In the genomic region with DNA sequence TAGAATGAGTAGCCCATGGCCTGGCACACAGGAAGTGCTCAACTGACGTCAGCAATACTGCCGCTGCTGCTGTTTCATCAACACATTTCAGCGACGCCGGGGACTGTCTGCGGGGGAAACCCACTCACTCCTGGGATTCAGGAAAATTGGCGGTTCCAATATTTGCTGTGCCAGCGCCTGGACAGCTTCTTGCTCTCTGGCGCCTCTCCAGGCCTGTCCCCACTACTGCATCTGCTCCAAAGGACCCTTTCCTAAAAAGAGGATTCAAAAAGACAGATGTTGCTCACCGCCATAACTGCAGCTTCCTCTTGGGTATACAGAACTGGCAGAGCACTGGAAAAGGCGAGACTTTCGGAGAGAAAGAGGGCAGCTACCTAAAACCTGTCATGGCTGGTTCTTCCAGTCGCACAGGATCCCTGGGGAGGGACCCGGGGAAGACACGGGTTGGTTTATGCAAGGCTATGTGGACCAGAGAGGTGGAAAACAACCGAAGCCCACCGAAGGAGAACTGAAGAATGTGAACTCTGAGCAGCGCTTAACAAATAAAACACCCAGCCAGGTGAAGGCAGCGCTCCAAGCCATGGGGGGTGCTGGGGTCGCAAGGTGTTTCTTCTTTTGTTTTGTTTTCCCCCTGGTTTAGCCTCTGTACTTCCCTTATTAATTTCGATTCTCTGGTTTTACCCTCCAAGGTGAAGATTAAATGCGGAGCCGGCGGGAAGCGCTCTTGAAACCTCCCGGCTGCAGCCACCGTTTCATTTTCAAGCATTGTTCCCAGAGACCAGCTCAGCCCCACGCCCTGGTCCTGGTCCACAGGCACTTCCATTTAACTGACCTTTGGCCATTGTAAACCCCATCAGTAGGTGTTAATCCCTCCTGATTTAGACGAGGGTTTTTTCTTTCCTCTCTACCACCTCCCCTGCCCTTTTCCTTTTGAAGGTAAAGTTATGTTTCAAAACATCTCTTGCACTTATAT, we compare ENCODE assay signal across 10 cellular contexts. TPM values are rescaled to one million over a fixed set of nuclear protein-coding genes. Genes with fewer than 3 reads are reported as not detected.
A peak's percentile ranks its signal among the peaks of the same experiment; 100 is the strongest.
DNase-seq lines count a peak whose midpoint lies in the region; ATAC-seq and TF ChIP-seq lines count a peak whose summit lies in the region.
"Had no signal": no experiment of that assay in that cellular context is flagged by ENCODE, and none has a peak within 500 bp of the region (broad histone marks: within the 10 kb centered on the region; RNA-seq: fewer than 3 reads in every experiment).

No MANE protein-coding gene starts in this region.

- H4K20me1 ChIP-seq in OCI-LY7 (ENCODE audit: insufficient read depth, low read length) (no peaks in the 10 kb centered on the region), fibroblast of lung (ENCODE audit: control insufficient read depth, extremely low read depth, insufficient read depth, low read length) (no peaks in the 10 kb centered on the region), smooth muscle cell (ENCODE audit: low read depth) (no peaks in the 10 kb centered on the region)

- no peak overlapping the region for H3K4me3 ChIP-seq in OCI-LY7 (ENCODE audit: low read depth, low read length, poor library complexity, severe bottlenecking)
- H3K4me3 ChIP-seq in fibroblast of lung (replicated peaks in 1 of 4; ENCODE audit: control extremely low read depth in 1 of 4, insufficient read depth in 1 of 4, low read depth in 3 of 4, low read length in 4 of 4), result no peak overlapping the region
- H3K4me3 ChIP-seq in smooth muscle cell, result no peak overlapping the region
- H3K4me3 ChIP-seq: thoracic aorta had no signal

- no peaks in the 10 kb centered on the region for H3K9me2 ChIP-seq in OCI-LY7 (ENCODE audit: insufficient read depth, low read length)

- no peak overlapping the region for H3K4me3 Mint-ChIP-seq in CD4-positive, alpha-beta T cell
- H3K4me3 Mint-ChIP-seq in T-helper 17 cell, result no peak overlapping the region

- no peaks in the 10 kb centered on the region for H3K4me1 ChIP-seq in OCI-LY7 (ENCODE audit: insufficient read depth, low read length, poor library complexity, severe bottlenecking)
- no peaks in the 10 kb centered on the region for H3K4me1 ChIP-seq in fibroblast of lung (ENCODE audit: control insufficient read depth, extremely low read depth, insufficient read depth, low read length)
- no peaks in the 10 kb centered on the region for H3K4me1 ChIP-seq in smooth muscle cell (ENCODE audit: low read depth)

- peak; percentile 72 for DNase-seq in NCI-H1436 (lab: John Stamatoyannopoulos, UW)
- DNase-seq in NCI-H1436 treated with DMSO at 0.1 percent for 48 hours (lab: John Stamatoyannopoulos, UW), result no peak
- DNase-seq in OCI-LY7 (ENCODE audit: low spot score), result no peak
- DNase-seq in fibroblast of lung (ENCODE audit: low read depth in 2 of 2), result no peak
- DNase-seq in smooth muscle cell (lab: John Stamatoyannopoulos, UW; ENCODE audit: unreplicated experiment), result no peak
- DNase-seq in SIG-M5 treated with dmso at 0.1 percent for 504 hours (lab: John Stamatoyannopoulos, UW; ENCODE audit: unreplicated experiment), result no peak
- no peak for DNase-seq in CD4-positive, alpha-beta T cell
- no peak for DNase-seq in T-helper 17 cell

- H3K27me3 Mint-ChIP-seq in CD4-positive, alpha-beta T cell, result peaks cover 25% of the 10 kb centered on the region
- peaks cover 48% of the 10 kb centered on the region for H3K27me3 Mint-ChIP-seq in T-helper 17 cell

- TF ChIP-seq CTCF in OCI-LY7 (conservative IDR thresholded peaks at IDR 0.05; ENCODE audit: low read length) (peak; percentile 42; the same call in 1 of the 2 replicates), fibroblast of lung (conservative IDR thresholded peaks at IDR 0.05 in 1 of 2, IDR thresholded peaks at IDR 0.05 in 1 of 2; ENCODE audit: low read depth in 1 of 2, low read length in 2 of 2) (peak; percentile 7 to 30), smooth muscle cell (IDR thresholded peaks at IDR 0.05; ENCODE audit: borderline replicate concordance, insufficient read depth, poor library complexity, severe bottlenecking) (peak; percentile 29)
- TF ChIP-seq CTCF in CD4-positive, alpha-beta T cell (IDR thresholded peaks at IDR 0.05), result no peak

- no TSS peak for BruUV-seq in OCI-LY7 (replicated peaks; lab: Mats Ljungman, UMichigan)

- ATAC-seq in CD4-positive, alpha-beta T cell (ENCODE audit: poor library complexity), result no peak
- no peak for ATAC-seq in T-helper 17 cell

- intact Hi-C loops in OCI-LY7 (cut with micrococcal nuclease; ENCODE audit: unreplicated experiment), result no loop called here
- intact Hi-C loops in CD4-positive, alpha-beta T cell (cut with DNase I, micrococcal nuclease), result no loop called here

- POLR2A ChIA-PET in OCI-LY7 (lab: Charles Lee), result no interaction called here
- POLR2A ChIA-PET in CD4-positive, alpha-beta T cell (lab: Charles Lee), result no interaction called here

- no peaks in the 10 kb centered on the region for H3K27me3 ChIP-seq in fibroblast of lung (ENCODE audit: control insufficient read depth, insufficient read depth, low read length)
- H3K27me3 ChIP-seq in smooth muscle cell (ENCODE audit: low read depth), result no peaks in the 10 kb centered on the region
- H3K27me3 ChIP-seq in CD4-positive, alpha-beta T cell (ENCODE audit: control insufficient read depth, insufficient read depth, low read length), result peaks cover 4% of the 10 kb centered on the region

- H3K79me2 ChIP-seq in OCI-LY7 (ENCODE audit: insufficient read depth, low read depth, low read length) (no peaks in the 10 kb centered on the region), fibroblast of lung (ENCODE audit: control insufficient read depth, insufficient read depth, low read length) (no peaks in the 10 kb centered on the region), smooth muscle cell (ENCODE audit: low read depth) (no peaks in the 10 kb centered on the region)

- H3K4me2 ChIP-seq in OCI-LY7 (ENCODE audit: low read length) (no peak overlapping the region), fibroblast of lung (ENCODE audit: extremely low read depth, insufficient read depth, low read length) (no peak overlapping the region), smooth muscle cell (no peak overlapping the region)

- no peak overlapping the region for H3K27ac Mint-ChIP-seq in CD4-positive, alpha-beta T cell
- H3K27ac Mint-ChIP-seq in T-helper 17 cell, result no peak overlapping the region

- H3K36me3 Mint-ChIP-seq in CD4-positive, alpha-beta T cell (ENCODE audit: low read depth), result no peaks in the 10 kb centered on the region
- peaks cover 3% of the 10 kb centered on the region for H3K36me3 Mint-ChIP-seq in T-helper 17 cell (ENCODE audit: low read depth)

- CTCF ChIA-PET in OCI-LY7 (lab: Charles Lee; ENCODE audit: unreplicated experiment), result no interaction called here
- CTCF ChIA-PET in CD4-positive, alpha-beta T cell (lab: Charles Lee), result no interaction called here

- no peaks in the 10 kb centered on the region for H3F3A ChIP-seq in smooth muscle cell (ENCODE audit: low read depth)

- WGBS in smooth muscle cell (ENCODE audit: low lambda C conversion rate), result 72% methylated on average over 29 of the region's 29 CpGs

- H3K4me1 Mint-ChIP-seq in CD4-positive, alpha-beta T cell (ENCODE audit: low read depth), result no peaks in the 10 kb centered on the region
- no peaks in the 10 kb centered on the region for H3K4me1 Mint-ChIP-seq in T-helper 17 cell

- H3K9ac ChIP-seq in fibroblast of lung (ENCODE audit: insufficient read depth, low read length) (no peak overlapping the region), smooth muscle cell (ENCODE audit: low read depth) (no peak overlapping the region)

- no peaks in the 10 kb centered on the region for H3K36me3 ChIP-seq in OCI-LY7 (ENCODE audit: insufficient read depth, low read length)
- no peaks in the 10 kb centered on the region for H3K36me3 ChIP-seq in fibroblast of lung (ENCODE audit: control insufficient read depth, insufficient read depth, low read length)
- H3K36me3 ChIP-seq in smooth muscle cell (ENCODE audit: low read depth), result no peaks in the 10 kb centered on the region
- H3K36me3 ChIP-seq: neutrophil, thoracic aorta had no signal

- no peak overlapping the region for H2AFZ ChIP-seq in OCI-LY7 (ENCODE audit: low read length)
- H2AFZ ChIP-seq in fibroblast of lung (ENCODE audit: low read length), result no peak overlapping the region
- no peak overlapping the region for H2AFZ ChIP-seq in smooth muscle cell (ENCODE audit: low read depth)

- no peaks in the 10 kb centered on the region for H3K9me3 Mint-ChIP-seq in CD4-positive, alpha-beta T cell

- H3K27ac ChIP-seq in OCI-LY7 (ENCODE audit: low read depth, low read length, poor library complexity, severe bottlenecking) (no peak overlapping the region), fibroblast of lung (ENCODE audit: insufficient read depth, low read length) (no peak overlapping the region), smooth muscle cell (ENCODE audit: low read depth) (no peak overlapping the region)
- H3K27ac ChIP-seq in CD4-positive, alpha-beta T cell (ENCODE audit: low read depth, low read length), result no peak overlapping the region
- H3K27ac ChIP-seq: neutrophil, thoracic aorta had no signal

- no peaks in the 10 kb centered on the region for H3K9me3 ChIP-seq in OCI-LY7 (ENCODE audit: low read length)
- H3K9me3 ChIP-seq in fibroblast of lung (ENCODE audit: control insufficient read depth, insufficient read depth, low read depth, low read length), result no peaks in the 10 kb centered on the region
- no peaks in the 10 kb centered on the region for H3K9me3 ChIP-seq in smooth muscle cell (replicated peaks; ENCODE audit: low read depth)
- H3K9me3 ChIP-seq in CD4-positive, alpha-beta T cell (ENCODE audit: control insufficient read depth, low read length), result no peaks in the 10 kb centered on the region
- no peaks in the 10 kb centered on the region for H3K9me3 ChIP-seq in T-helper 17 cell (ENCODE audit: control insufficient read depth, low read length, poor library complexity, severe bottlenecking)
- H3K9me3 ChIP-seq: neutrophil, thoracic aorta had no signal

RNA-seq across cellular contexts. Expression of gene ENO4, which starts 39.5 kb away (rescaled TPM):
- not detected in 2 replicates for total RNA-seq in OCI-LY7 (2014; rRNA removed; shearing (Covaris generic))
- total RNA-seq in OCI-LY7 (2022) (not detected in 2 replicates), fibroblast of lung (under 0.01 and 0.66 TPM in 2 replicates), smooth muscle cell (0.54 and 0.67 TPM in 2 replicates), T-helper 17 cell (not detected)
- polyA plus RNA-seq in fibroblast of lung (0.05 and 0.18 TPM in 2 replicates), smooth muscle cell (1.1 and 1.3 TPM in 2 replicates)
- polyA plus RNA-seq in fibroblast of lung (2012), result 0.21 and 0.27 TPM in 2 replicates
- not detected in 2 replicates for polyA minus RNA-seq in fibroblast of lung (ENCODE audit: low replicate concordance)
- total RNA-seq in CD4-positive, alpha-beta T cell, result not detected
